In the genomic region with DNA sequence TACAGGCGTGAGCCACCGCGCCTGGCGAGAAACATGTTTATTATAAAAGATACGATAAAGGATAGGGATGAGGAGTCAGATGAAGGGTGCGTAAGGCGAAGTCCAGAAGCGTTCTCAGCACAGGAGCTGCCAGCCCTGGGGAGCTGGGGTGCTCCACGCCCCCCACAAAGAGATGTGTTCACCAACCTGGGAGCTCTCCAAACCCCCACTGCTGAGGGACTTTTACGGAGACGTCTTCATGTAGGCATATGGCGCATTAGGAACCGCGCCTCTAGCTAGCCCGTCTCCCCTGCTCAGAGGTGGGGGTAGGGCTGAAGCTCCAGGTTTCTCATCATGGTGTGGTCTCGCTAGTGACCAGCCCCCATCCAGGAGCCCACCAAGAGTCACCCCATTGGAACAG, we compare ENCODE assay signal across 29 cellular contexts.
"Had no signal": no experiment of that assay in that cellular context is flagged by ENCODE, and none has a peak within 500 bp of the region (broad histone marks: within the 10 kb centered on the region; RNA-seq: fewer than 3 reads in every experiment).

No MANE protein-coding gene starts in this region.

- H3K27ac Mint-ChIP-seq: naive B cell; naive thymus-derived CD8-positive, alpha-beta T cell; natural killer cell treated with Interleukin-12 subunit alpha and Interleukin-12 subunit beta and Interleukin-15 and Interleukin-18, amount 100 ng/mL, for 72 hours; nephron progenitor cell; progenitor cell of endocrine pancreas; stimulated activated memory B cell treated with anti-CD40 and anti-IgM and Interleukin-4, amounts not matched to agents 10 μg/mL and 1 μg/mL and 100 μg/mL, for 72 hours; stimulated activated naive CD8-positive, alpha-beta T cell treated with anti-CD3 and anti-CD28 coated beads, Interleukin-15, Interleukin-2, amounts not matched to agents 100 ng/mL and 50 ng/mL, for 24 hours had no signal

- H3K4me1 Mint-ChIP-seq: nephron progenitor cell, neural crest cell had no signal

- H3K4me3 Mint-ChIP-seq: naive thymus-derived CD8-positive, alpha-beta T cell; natural killer cell treated with Interleukin-12 subunit alpha and Interleukin-12 subunit beta and Interleukin-15 and Interleukin-18, amount 100 ng/mL, for 72 hours; nephron progenitor cell; neural crest cell; stimulated activated memory B cell treated with anti-CD40 and anti-IgM and Interleukin-4, amounts not matched to agents 10 μg/mL and 1 μg/mL and 100 μg/mL, for 72 hours; stimulated activated naive CD8-positive, alpha-beta T cell treated with anti-CD3 and anti-CD28 coated beads, Interleukin-15, Interleukin-2, amounts not matched to agents 100 ng/mL and 50 ng/mL, for 24 hours had no signal

- H3K27me3 ChIP-seq: pancreas had no signal

- H3K4me3 ChIP-seq: pancreas, psoas muscle, right lobe of liver, sigmoid colon, stomach, thoracic aorta, thyroid gland, tibial nerve, upper lobe of left lung, uterus had no signal

- H3K36me3 Mint-ChIP-seq: naive B cell; naive thymus-derived CD8-positive, alpha-beta T cell; natural killer cell treated with Interleukin-12 subunit alpha and Interleukin-12 subunit beta and Interleukin-15 and Interleukin-18, amount 100 ng/mL, for 72 hours; stimulated activated memory B cell treated with anti-CD40 and anti-IgM and Interleukin-4, amounts not matched to agents 10 μg/mL and 1 μg/mL and 100 μg/mL, for 72 hours had no signal

- H3K9me3 ChIP-seq: neutrophil, pancreas, psoas muscle, right lobe of liver, sigmoid colon, stomach, thoracic aorta, thyroid gland, tibial nerve, upper lobe of left lung, uterus had no signal

- ATAC-seq: naive thymus-derived CD8-positive, alpha-beta T cell; natural killer cell treated with Interleukin-12 subunit alpha and Interleukin-12 subunit beta and Interleukin-15 and Interleukin-18, amount 100 ng/mL, for 72 hours; pancreas; psoas muscle; right cardiac atrium; right lobe of liver; stimulated activated memory B cell treated with anti-CD40 and anti-IgM and Interleukin-4, amounts not matched to agents 10 μg/mL and 1 μg/mL and 100 μg/mL, for 72 hours had no signal

- DNase-seq: naive B cell; naive thymus-derived CD8-positive, alpha-beta T cell; nephron progenitor cell; nucleus accumbens; psoas muscle; right cardiac atrium; right lobe of liver; small intestine; stimulated activated CD4-positive, alpha-beta T cell treated with anti-CD3 and anti-CD28 coated beads, Interleukin-12 subunit alpha, Interleukin-12 subunit beta, amount 100 ng/mL, for 4 hours; stimulated activated CD4-positive, alpha-beta T cell treated with anti-CD3 and anti-CD28 coated beads, Interleukin-1b, Interleukin-23, amount 100 ng/mL, for 48 hours; stimulated activated CD4-positive, alpha-beta T cell treated with anti-CD3 and anti-CD28 coated beads, Interleukin-4, amount 100 ng/mL, for 1 hour; stimulated activated CD4-positive, alpha-beta T cell treated with anti-CD3 and anti-CD28 coated beads, Interleukin-4, amount 100 ng/mL, for 4 hours; stimulated activated CD8-positive, alpha-beta memory T cell treated with anti-CD3 and anti-CD28 coated beads, Interleukin-4, amount 100 ng/mL, for 48 hours; stimulated activated naive CD4-positive, alpha-beta T cell; stomach; thyroid gland; trophoblast cell; upper lobe of left lung; uterus had no signal

- H3K9me3 Mint-ChIP-seq: naive B cell; naive thymus-derived CD8-positive, alpha-beta T cell; natural killer cell treated with Interleukin-12 subunit alpha and Interleukin-12 subunit beta and Interleukin-15 and Interleukin-18, amount 100 ng/mL, for 72 hours; nephron progenitor cell; neural crest cell; stimulated activated memory B cell treated with anti-CD40 and anti-IgM and Interleukin-4, amounts not matched to agents 10 μg/mL and 1 μg/mL and 100 μg/mL, for 72 hours; stimulated activated naive CD8-positive, alpha-beta T cell treated with anti-CD3 and anti-CD28 coated beads, Interleukin-15, Interleukin-2, amounts not matched to agents 100 ng/mL and 50 ng/mL, for 24 hours had no signal

- H3K27ac ChIP-seq: neutrophil, pancreas, psoas muscle, right lobe of liver, sigmoid colon, stomach, thoracic aorta, thyroid gland, tibial nerve, upper lobe of left lung, uterus had no signal

- H3K36me3 ChIP-seq: neutrophil, pancreas, right lobe of liver, sigmoid colon, stomach, thoracic aorta, thyroid gland, tibial nerve, upper lobe of left lung, uterus had no signal
